Comparison of ENCODE assay signal across 8 cellular contexts in genomic region chr2:198314559-198315153, GRCh38.
DNase-seq lines count a peak whose midpoint lies in the region; ATAC-seq, FAIRE-seq and TF ChIP-seq lines count a peak whose summit lies in the region.

No MANE protein-coding gene starts in this region.

- H3K27ac ChIP-seq in GM12878 (ENCODE audit: control insufficient read depth, insufficient read depth): no peak overlapping the region

- peak; percentile 58 to 75 (median 60); a peak in 5 of 6 replicates for TF ChIP-seq CTCF in GM12878 (IDR thresholded peaks at IDR 0.05 in 2 of 3, conservative IDR thresholded peaks at IDR 0.05 in 1 of 3; ENCODE audit: control insufficient read depth in 2 of 3, extremely low read depth in 1 of 3, insufficient read depth in 1 of 3, low read depth in 3 of 3, low read length in 3 of 3)

- POLR2A ChIA-PET in GM12878 (lab: Charles Lee): no interaction called here

- H3K4me1 ChIP-seq in GM12878 (ENCODE audit: control insufficient read depth, insufficient read depth, low read length): no peaks in the 10 kb centered on the region

- under 1% methylated on average over 8 of the region's 8 CpGs for WGBS in GM12878 (ENCODE audit: insufficient coverage, insufficient replicate concordance, low lambda C conversion rate, missing lambda C conversion rate)

- peak; percentile 93 for TF ChIP-seq RAD21 in GM12878 (IDR thresholded peaks at IDR 0.05; ENCODE audit: insufficient read depth, low read depth, low read length)

- intact Hi-C loops in GM12878 (cut with micrococcal nuclease; ENCODE audit: unreplicated experiment) (loop anchor here (1.0 to 10.0 kb wide), 3 partner anchors 340 to 1280 kb away; no protein-coding TSS in a partner anchor), posterior cingulate gyrus (cut with DNase I) (loop anchor here (5.0 to 10.0 kb wide), 2 partner anchors 1148 to 1540 kb away; partner anchors contain the start of gene FTCDNL1)

- H3K9me3 ChIP-seq in GM12878 (replicated peaks; ENCODE audit: control insufficient read depth, insufficient read depth, low read length): no peaks in the 10 kb centered on the region

- H2AFZ ChIP-seq in GM12878 (ENCODE audit: control insufficient read depth, low read depth, low read length): no peak overlapping the region

- no peaks in the 10 kb centered on the region; a peak in 1 of 4 replicates for H3K27me3 ChIP-seq in GM12878 (replicated peaks in 1 of 2; ENCODE audit: control insufficient read depth in 2 of 2, insufficient read depth in 2 of 2, low read length in 1 of 2)

- FAIRE-seq in GM12878 (lab: Jason Lieb, UNC): no peak

- no peaks in the 10 kb centered on the region for H4K20me1 ChIP-seq in GM12878 (ENCODE audit: control insufficient read depth, insufficient read depth)

- TF ChIP-seq POLR2A in GM12878 (IDR thresholded peaks at IDR 0.05; ENCODE audit: low read depth, low read length): no peak

- no peak overlapping the region for H3K4me3 ChIP-seq in GM12878

- H3K36me3 ChIP-seq in GM12878 (ENCODE audit: control insufficient read depth in 2 of 2, insufficient read depth in 2 of 2, low read length in 1 of 2): no peaks in the 10 kb centered on the region

- H3K79me2 ChIP-seq in GM12878 (ENCODE audit: control insufficient read depth, insufficient read depth, low read length): no peaks in the 10 kb centered on the region

- H3K4me2 ChIP-seq in GM12878 (ENCODE audit: control insufficient read depth, insufficient read depth): no peak overlapping the region

- ATAC-seq in HG02885 (IDR thresholded peaks at IDR 0.05; ENCODE audit: poor library complexity, unreplicated experiment): peak; percentile 67
- ATAC-seq in GM12878: peak; percentile 63
- no peak for ATAC-seq in activated CD4-positive, CD25-positive, alpha-beta regulatory T cell treated with anti-CD3 and anti-CD28 coated beads, Interleukin-2, amount 50 U/mL, for 24 hours

- no peak for TF ChIP-seq EP300 in GM12878 (IDR thresholded peaks at IDR 0.05; ENCODE audit: borderline replicate concordance in 1 of 2, control insufficient read depth in 1 of 2, low read depth in 2 of 2, low read length in 2 of 2)

- CTCF ChIA-PET in GM12878 (lab: Yijun Ruan, JAX): interaction anchor here (0.6 to 10.8 kb wide), 52 partner anchors 9 to 1424 kb away, joined by 3 to 311 read pairs (median 4); no protein-coding TSS in a partner anchor

- in situ Hi-C loops in GM12878 (cut with MboI): loop anchor here (5.0 kb wide), 2 partner anchors 1178 to 1428 kb away; no protein-coding TSS in a partner anchor

- DNase-seq in DMS 273 (lab: John Stamatoyannopoulos, UW; ENCODE audit: unreplicated experiment) (peak; percentile 60), DMS 273 treated with DMSO at 0.1 percent for 48 hours (lab: John Stamatoyannopoulos, UW) (no peak), NCI-H524 treated with DMSO at 0.1 percent for 48 hours (lab: John Stamatoyannopoulos, UW) (peak; percentile 47), GM12878 (ENCODE audit: low read depth, low spot score) (peak; percentile 4), left kidney (ENCODE audit: low read depth, low spot score) (peak; percentile 81), posterior cingulate gyrus (no peak)

- no peak overlapping the region for H3K9ac ChIP-seq in GM12878 (ENCODE audit: control insufficient read depth, insufficient read depth, low read length)

- RAD21 ChIA-PET in GM12878 (lab: Charles Lee; ENCODE audit: unreplicated experiment): interaction anchor here (0.6 to 5.7 kb wide), 13 partner anchors 9 to 1491 kb away, joined by 3 to 132 read pairs (median 3); partner anchors contain the start of gene PLCL1

- BruUV-seq in GM12878 (replicated peaks; lab: Mats Ljungman, UMichigan): no TSS peak

- SMC1A ChIA-PET in GM12878 (lab: Charles Lee; ENCODE audit: uncharacterized antibody, unreplicated experiment): interaction anchor here (0.6 to 6.0 kb wide), 18 partner anchors 9 to 1425 kb away, joined by 3 to 130 read pairs (median 4); no protein-coding TSS in a partner anchor

TF ChIP-seq in GM12878, 131 proteins besides CTCF, POLR2A, EP300 and RAD21:
- TF ChIP-seq SMC3 (IDR thresholded peaks at IDR 0.05; ENCODE audit: borderline replicate concordance, low read length) (peak; percentile 65; the same call in 1 of the 2 replicates), CBX5 (IDR thresholded peaks at IDR 0.05; ENCODE audit: low read depth) (no peak)
- TF ChIP-seq, protein P1, sequence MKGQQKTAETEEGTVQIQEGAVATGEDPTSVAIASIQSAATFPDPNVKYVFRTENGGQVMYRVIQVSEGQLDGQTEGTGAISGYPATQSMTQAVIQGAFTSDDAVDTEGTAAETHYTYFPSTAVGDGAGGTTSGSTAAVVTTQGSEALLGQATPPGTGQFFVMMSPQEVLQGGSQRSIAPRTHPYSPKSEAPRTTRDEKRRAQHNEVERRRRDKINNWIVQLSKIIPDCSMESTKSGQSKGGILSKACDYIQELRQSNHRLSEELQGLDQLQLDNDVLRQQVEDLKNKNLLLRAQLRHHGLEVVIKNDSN (IDR thresholded peaks at IDR 0.05; ENCODE audit: borderline replicate concordance, extremely low read length, insufficient read depth, low read depth, low read length): no peak

Comparison
In these comparisons a context has a peak if more than half of its experiments do, and no peak if none do; other contexts are left out.
1. DNase-seq: peak in DMS 273 (single experiment), NCI-H524 treated with DMSO at 0.1 percent for 48 hours (single experiment), GM12878 (single experiment) and left kidney (single experiment); none in DMS 273 treated with DMSO at 0.1 percent for 48 hours (single experiment) and posterior cingulate gyrus (0 of 10).
2. ATAC-seq: peak in HG02885 (single experiment) and GM12878 (single experiment); none in activated CD4-positive, CD25-positive, alpha-beta regulatory T cell treated with anti-CD3 and anti-CD28 coated beads, Interleukin-2, amount 50 U/mL, for 24 hours (0 of 2).